ENCODE assay signal across 8 cellular contexts in genomic region chr19:49338691-49339363, GRCh38. TPM values are rescaled to one million over a fixed set of nuclear protein-coding genes. Genes with fewer than 3 reads are reported as not detected.
DNase-seq lines count a peak whose midpoint lies in the region; ATAC-seq and TF ChIP-seq lines count a peak whose summit lies in the region.

No MANE protein-coding gene starts in this region.

- DNase-seq in EL, result peak; percentile 28
- DNase-seq in NCI-H69 (lab: John Stamatoyannopoulos, UW), result peak; percentile 19
- DNase-seq in epidermal melanocyte (ENCODE audit: insufficient read length, low spot score), result peak; percentile 43
- DNase-seq in mucosa of descending colon, result peak; percentile 92 to 96 (median 93)
- no peak for DNase-seq in middle frontal gyrus (ENCODE audit: extremely low spot score, low spot score)
- no peak for DNase-seq in NCI-H1092 treated with DMSO at 0.1 percent for 48 hours (lab: John Stamatoyannopoulos, UW)
- no peak for DNase-seq in RPMI8226

- intact Hi-C loops in mucosa of descending colon (cut with DNase I, micrococcal nuclease), result no loop called here

- no peaks in the 10 kb centered on the region for H3K36me3 ChIP-seq in mucosa of descending colon (ENCODE audit: low read depth)

- no peak overlapping the region for H3K4me3 ChIP-seq in mucosa of descending colon

- no peak for TF ChIP-seq CTCF in mucosa of descending colon (IDR thresholded peaks at IDR 0.05)

- peaks cover 19% of the 10 kb centered on the region for H3K4me1 ChIP-seq in mucosa of descending colon (ENCODE audit: low read depth)

- no peaks in the 10 kb centered on the region for H3K9me3 ChIP-seq in mucosa of descending colon

- ATAC-seq in mucosa of descending colon (peak; percentile 85), HG02870 (IDR thresholded peaks at IDR 0.05; ENCODE audit: unreplicated experiment) (no peak)

RNA-seq across cellular contexts. Expression of gene CD37, which starts 3.6 kb away (rescaled TPM):
- total RNA-seq in mucosa of descending colon, result 10 to 100 TPM in 2 of 3 donors, 1 to 10 TPM in 1; 5.6 to 11.2 (median 10.1) TPM

RNA-seq across cellular contexts. Expression of gene SLC6A16, which starts 13.8 kb away (rescaled TPM):
- total RNA-seq in mucosa of descending colon, result 1 to 10 TPM in 1 of 3 donors, under 1 TPM in 2; 0.36 to 3.7 (median 0.52) TPM

RNA-seq across cellular contexts. Expression of gene TEAD2, which starts 23.4 kb away (rescaled TPM):
- 10 to 100 TPM in 2 of 3 donors, 1 to 10 TPM in 1; 9.8 to 64.0 (median 21.8) TPM for total RNA-seq in mucosa of descending colon

RNA-seq across cellular contexts. Expression of gene DKKL1, which starts 24.9 kb away (rescaled TPM):
- total RNA-seq in mucosa of descending colon, result under 1 TPM in 1 of 3 donors, not detected in 2; 0.44 TPM

RNA-seq across cellular contexts. Expression of gene KASH5, which starts 49.2 kb away (rescaled TPM):
- not detected for total RNA-seq in mucosa of descending colon

Comparison
In these comparisons a context has a peak if more than half of its experiments do, and no peak if none do; other contexts are left out.
1. DNase-seq: peak in EL (single experiment), NCI-H69 (single experiment), epidermal melanocyte (single experiment) and mucosa of descending colon (3 of 3); none in middle frontal gyrus (single experiment), NCI-H1092 treated with DMSO at 0.1 percent for 48 hours (single experiment) and RPMI8226 (single experiment).